ENCODE assay signal across 8 cellular contexts in genomic region chr1:147225193-147225730, GRCh38. TPM values are rescaled to one million over a fixed set of nuclear protein-coding genes. Genes with fewer than 3 reads are reported as not detected.
DNase-seq lines count a peak whose midpoint lies in the region; ATAC-seq lines count a peak whose summit lies in the region.

FMO5 (minus strand) TSS chr1:147225339; CDS start chr1:147225029, 310 bp downstream.

- no peaks in the 10 kb centered on the region for H3K36me3 ChIP-seq in HUES64 (ENCODE audit: insufficient read depth, low read length)

- DNase-seq in AML-193 (lab: John Stamatoyannopoulos, UW) (peak; percentile 53 to 57), T follicular helper cell (ENCODE audit: low read depth) (peak; percentile 31), astrocyte of the hippocampus (ENCODE audit: low read depth, low spot score) (peak; percentile 70), hypothalamus (lab: John Stamatoyannopoulos, UW) (peak in 32 of 51 donors; percentile 6 to 67 (median 22)), retina (peak; percentile 64)

- H3K4me1 ChIP-seq in HUES64 (ENCODE audit: insufficient read depth, low read length), result 0 out of 2 replicates have a peak, but pooled peaks cover 5% of the 10 kb centered on the region

- H3K9me3 ChIP-seq in HUES64 (ENCODE audit: insufficient read depth, low read depth, low read length), result no peaks in the 10 kb centered on the region

- H3K27me3 ChIP-seq in HUES64 (ENCODE audit: insufficient read depth, low read length), result peaks cover 14% of the 10 kb centered on the region

- 0 out of 2 replicates have a peak within 1 kb of the TSS, but pooled peaks have one; percentile 6 for H3K9ac ChIP-seq in HUES64 (ENCODE audit: low read depth, low read length)

- H3K27ac ChIP-seq in HUES64 (ENCODE audit: low read depth, low read length), result no peak within 1 kb of the TSS

- under 1% methylated on average over 17 of the region's 17 CpGs for WGBS in HUES64

- peak within 1 kb of the TSS; percentile 68 for H3K4me3 ChIP-seq in HUES64 (ENCODE audit: low read length)

- ATAC-seq in GM19324 (IDR thresholded peaks at IDR 0.05; ENCODE audit: low FRiP score, unreplicated experiment), result peak; percentile 66
- ATAC-seq in HG03159 (IDR thresholded peaks at IDR 0.05; ENCODE audit: unreplicated experiment), result no peak

RNA-seq across cellular contexts. Expression of gene FMO5, which starts in this region (rescaled TPM):
- 1.3 TPM for polyA plus RNA-seq in HUES64 (2013, experiment 1 of 2)
- 1.0 TPM for polyA plus RNA-seq in HUES64 (2013, experiment 2 of 2)
